1 cellular context compared by ENCODE assay signal in the genomic region with DNA sequence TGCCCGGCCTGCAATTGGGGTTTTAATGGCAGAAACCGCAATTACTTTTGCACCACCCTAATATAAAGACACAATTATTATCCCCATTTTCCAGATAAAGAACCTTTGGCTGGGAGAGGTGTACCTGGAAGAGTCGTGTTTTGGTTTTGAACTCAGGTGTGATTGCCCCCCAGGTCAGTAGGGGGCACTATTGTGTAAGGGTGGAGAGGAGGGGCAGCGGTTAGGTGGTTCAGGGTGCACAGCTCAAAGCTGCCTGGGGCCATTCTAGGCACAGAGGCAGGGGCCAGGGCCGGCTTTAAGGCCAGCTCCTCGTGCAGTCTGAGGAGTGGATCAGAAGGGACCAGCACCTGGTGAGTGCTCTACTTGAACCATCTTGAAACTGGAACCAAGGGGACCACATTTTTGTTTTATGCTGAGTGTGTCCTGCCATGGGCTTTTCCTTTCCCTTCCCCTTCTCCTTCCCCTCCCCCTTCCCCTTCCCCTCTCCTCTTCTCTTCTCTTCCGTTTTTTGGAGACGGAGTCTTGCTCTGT.
TF ChIP-seq lines count a peak whose summit lies in the region.

No MANE protein-coding gene starts in this region.

TF ChIP-seq in GM23338, 12 proteins besides CTCF, POLR2A, EP300 and RAD21:
- TF ChIP-seq, protein P1, sequence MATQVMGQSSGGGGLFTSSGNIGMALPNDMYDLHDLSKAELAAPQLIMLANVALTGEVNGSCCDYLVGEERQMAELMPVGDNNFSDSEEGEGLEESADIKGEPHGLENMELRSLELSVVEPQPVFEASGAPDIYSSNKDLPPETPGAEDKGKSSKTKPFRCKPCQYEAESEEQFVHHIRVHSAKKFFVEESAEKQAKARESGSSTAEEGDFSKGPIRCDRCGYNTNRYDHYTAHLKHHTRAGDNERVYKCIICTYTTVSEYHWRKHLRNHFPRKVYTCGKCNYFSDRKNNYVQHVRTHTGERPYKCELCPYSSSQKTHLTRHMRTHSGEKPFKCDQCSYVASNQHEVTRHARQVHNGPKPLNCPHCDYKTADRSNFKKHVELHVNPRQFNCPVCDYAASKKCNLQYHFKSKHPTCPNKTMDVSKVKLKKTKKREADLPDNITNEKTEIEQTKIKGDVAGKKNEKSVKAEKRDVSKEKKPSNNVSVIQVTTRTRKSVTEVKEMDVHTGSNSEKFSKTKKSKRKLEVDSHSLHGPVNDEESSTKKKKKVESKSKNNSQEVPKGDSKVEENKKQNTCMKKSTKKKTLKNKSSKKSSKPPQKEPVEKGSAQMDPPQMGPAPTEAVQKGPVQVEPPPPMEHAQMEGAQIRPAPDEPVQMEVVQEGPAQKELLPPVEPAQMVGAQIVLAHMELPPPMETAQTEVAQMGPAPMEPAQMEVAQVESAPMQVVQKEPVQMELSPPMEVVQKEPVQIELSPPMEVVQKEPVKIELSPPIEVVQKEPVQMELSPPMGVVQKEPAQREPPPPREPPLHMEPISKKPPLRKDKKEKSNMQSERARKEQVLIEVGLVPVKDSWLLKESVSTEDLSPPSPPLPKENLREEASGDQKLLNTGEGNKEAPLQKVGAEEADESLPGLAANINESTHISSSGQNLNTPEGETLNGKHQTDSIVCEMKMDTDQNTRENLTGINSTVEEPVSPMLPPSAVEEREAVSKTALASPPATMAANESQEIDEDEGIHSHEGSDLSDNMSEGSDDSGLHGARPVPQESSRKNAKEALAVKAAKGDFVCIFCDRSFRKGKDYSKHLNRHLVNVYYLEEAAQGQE (IDR thresholded peaks at IDR 0.05; ENCODE audit: unreplicated experiment) = no peak
- no peak for TF ChIP-seq ZNF331 (CRISPR knock-in tag; IDR thresholded peaks at IDR 0.05; ENCODE audit: low read depth)
- no peak for TF ChIP-seq ZNF114 (CRISPR knock-in tag; IDR thresholded peaks at IDR 0.05)
- TF ChIP-seq STAT1 (IDR thresholded peaks at IDR 0.05; ENCODE audit: unreplicated experiment) = no peak
- no peak for TF ChIP-seq NANOG (IDR thresholded peaks at IDR 0.05; ENCODE audit: borderline replicate concordance)
- TF ChIP-seq, protein P2, sequence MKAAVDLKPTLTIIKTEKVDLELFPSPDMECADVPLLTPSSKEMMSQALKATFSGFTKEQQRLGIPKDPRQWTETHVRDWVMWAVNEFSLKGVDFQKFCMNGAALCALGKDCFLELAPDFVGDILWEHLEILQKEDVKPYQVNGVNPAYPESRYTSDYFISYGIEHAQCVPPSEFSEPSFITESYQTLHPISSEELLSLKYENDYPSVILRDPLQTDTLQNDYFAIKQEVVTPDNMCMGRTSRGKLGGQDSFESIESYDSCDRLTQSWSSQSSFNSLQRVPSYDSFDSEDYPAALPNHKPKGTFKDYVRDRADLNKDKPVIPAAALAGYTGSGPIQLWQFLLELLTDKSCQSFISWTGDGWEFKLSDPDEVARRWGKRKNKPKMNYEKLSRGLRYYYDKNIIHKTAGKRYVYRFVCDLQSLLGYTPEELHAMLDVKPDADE (IDR thresholded peaks at IDR 0.05) = no peak
- TF ChIP-seq, protein P3, sequence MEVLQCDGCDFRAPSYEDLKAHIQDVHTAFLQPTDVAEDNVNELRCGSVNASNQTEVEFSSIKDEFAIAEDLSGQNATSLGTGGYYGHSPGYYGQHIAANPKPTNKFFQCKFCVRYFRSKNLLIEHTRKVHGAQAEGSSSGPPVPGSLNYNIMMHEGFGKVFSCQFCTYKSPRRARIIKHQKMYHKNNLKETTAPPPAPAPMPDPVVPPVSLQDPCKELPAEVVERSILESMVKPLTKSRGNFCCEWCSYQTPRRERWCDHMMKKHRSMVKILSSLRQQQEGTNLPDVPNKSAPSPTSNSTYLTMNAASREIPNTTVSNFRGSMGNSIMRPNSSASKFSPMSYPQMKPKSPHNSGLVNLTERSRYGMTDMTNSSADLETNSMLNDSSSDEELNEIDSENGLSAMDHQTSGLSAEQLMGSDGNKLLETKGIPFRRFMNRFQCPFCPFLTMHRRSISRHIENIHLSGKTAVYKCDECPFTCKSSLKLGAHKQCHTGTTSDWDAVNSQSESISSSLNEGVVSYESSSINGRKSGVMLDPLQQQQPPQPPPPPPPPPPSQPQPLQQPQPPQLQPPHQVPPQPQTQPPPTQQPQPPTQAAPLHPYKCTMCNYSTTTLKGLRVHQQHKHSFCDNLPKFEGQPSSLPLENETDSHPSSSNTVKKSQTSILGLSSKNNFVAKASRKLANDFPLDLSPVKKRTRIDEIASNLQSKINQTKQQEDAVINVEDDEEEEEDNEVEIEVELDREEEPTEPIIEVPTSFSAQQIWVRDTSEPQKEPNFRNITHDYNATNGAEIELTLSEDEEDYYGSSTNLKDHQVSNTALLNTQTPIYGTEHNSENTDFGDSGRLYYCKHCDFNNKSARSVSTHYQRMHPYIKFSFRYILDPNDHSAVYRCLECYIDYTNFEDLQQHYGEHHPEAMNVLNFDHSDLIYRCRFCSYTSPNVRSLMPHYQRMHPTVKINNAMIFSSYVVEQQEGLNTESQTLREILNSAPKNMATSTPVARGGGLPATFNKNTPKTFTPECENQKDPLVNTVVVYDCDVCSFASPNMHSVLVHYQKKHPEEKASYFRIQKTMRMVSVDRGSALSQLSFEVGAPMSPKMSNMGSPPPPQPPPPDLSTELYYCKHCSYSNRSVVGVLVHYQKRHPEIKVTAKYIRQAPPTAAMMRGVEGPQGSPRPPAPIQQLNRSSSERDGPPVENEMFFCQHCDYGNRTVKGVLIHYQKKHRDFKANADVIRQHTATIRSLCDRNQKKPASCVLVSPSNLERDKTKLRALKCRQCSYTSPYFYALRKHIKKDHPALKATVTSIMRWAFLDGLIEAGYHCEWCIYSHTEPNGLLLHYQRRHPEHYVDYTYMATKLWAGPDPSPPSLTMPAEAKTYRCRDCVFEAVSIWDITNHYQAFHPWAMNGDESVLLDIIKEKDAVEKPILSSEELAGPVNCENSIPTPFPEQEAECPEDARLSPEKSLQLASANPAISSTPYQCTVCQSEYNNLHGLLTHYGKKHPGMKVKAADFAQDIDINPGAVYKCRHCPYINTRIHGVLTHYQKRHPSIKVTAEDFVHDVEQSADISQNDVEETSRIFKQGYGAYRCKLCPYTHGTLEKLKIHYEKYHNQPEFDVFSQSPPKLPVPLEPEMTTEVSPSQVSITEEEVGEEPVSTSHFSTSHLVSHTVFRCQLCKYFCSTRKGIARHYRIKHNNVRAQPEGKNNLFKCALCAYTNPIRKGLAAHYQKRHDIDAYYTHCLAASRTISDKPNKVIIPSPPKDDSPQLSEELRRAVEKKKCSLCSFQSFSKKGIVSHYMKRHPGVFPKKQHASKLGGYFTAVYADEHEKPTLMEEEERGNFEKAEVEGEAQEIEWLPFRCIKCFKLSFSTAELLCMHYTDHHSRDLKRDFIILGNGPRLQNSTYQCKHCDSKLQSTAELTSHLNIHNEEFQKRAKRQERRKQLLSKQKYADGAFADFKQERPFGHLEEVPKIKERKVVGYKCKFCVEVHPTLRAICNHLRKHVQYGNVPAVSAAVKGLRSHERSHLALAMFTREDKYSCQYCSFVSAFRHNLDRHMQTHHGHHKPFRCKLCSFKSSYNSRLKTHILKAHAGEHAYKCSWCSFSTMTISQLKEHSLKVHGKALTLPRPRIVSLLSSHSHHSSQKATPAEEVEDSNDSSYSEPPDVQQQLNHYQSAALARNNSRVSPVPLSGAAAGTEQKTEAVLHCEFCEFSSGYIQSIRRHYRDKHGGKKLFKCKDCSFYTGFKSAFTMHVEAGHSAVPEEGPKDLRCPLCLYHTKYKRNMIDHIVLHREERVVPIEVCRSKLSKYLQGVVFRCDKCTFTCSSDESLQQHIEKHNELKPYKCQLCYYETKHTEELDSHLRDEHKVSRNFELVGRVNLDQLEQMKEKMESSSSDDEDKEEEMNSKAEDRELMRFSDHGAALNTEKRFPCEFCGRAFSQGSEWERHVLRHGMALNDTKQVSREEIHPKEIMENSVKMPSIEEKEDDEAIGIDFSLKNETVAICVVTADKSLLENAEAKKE (CRISPR knock-in tag; IDR thresholded peaks at IDR 0.05) = no peak
- TF ChIP-seq EZH2 (IDR thresholded peaks at IDR 0.05; ENCODE audit: low read depth, unreplicated experiment) = no peak
- no peak for TF ChIP-seq EZH2phosphoT487 (IDR thresholded peaks at IDR 0.05; ENCODE audit: unreplicated experiment)
- no peak for TF ChIP-seq POLR2AphosphoS5 (IDR thresholded peaks at IDR 0.05; ENCODE audit: low read depth)
- no peak for TF ChIP-seq JUNB (IDR thresholded peaks at IDR 0.05; ENCODE audit: unreplicated experiment)
- no peak for TF ChIP-seq CREB1 (CRISPR knock-in tag; IDR thresholded peaks at IDR 0.05; ENCODE audit: low read depth)
